In genomic region chr20:17679786-17680127, GRCh38 we compare ENCODE assay signal across 1 cellular context.
TF ChIP-seq lines count a peak whose summit lies in the region.

No MANE protein-coding gene starts in this region.

TF ChIP-seq in IMR-90, 13 proteins besides CTCF, POLR2A, EP300 and RAD21 (continued from another document):
- TF ChIP-seq ELK1 (IDR thresholded peaks at IDR 0.05; ENCODE audit: borderline replicate concordance, low read depth, low read length): no peak
- no peak for TF ChIP-seq BHLHE40 (IDR thresholded peaks at IDR 0.05; ENCODE audit: low read depth, low read length)
- no peak for TF ChIP-seq CHD1 (IDR thresholded peaks at IDR 0.05; ENCODE audit: low read depth, low read length)
- no peak for TF ChIP-seq SMC3 (IDR thresholded peaks at IDR 0.05; ENCODE audit: low read depth, low read length)
- TF ChIP-seq USF2 (IDR thresholded peaks at IDR 0.05; ENCODE audit: low read depth, low read length): no peak
- no peak for TF ChIP-seq NFE2L2 (IDR thresholded peaks at IDR 0.05; ENCODE audit: low read depth, low read length)
- no peak for TF ChIP-seq MAZ (IDR thresholded peaks at IDR 0.05; ENCODE audit: borderline replicate concordance, low read depth, low read length)
